ENCODE assay signal across 8 cellular contexts in genomic region chr15:70486451-70487379, GRCh38.
A peak's percentile ranks its signal among the peaks of the same experiment; 100 is the strongest.
DNase-seq lines count a peak whose midpoint lies in the region; ATAC-seq and TF ChIP-seq lines count a peak whose summit lies in the region.

No MANE protein-coding gene starts in this region.

- POLR2A ChIA-PET in IMR-90 (lab: Charles Lee; ENCODE audit: unreplicated experiment), result no interaction called here

- H3K27me3 ChIP-seq in IMR-90 (ENCODE audit: control insufficient read depth, insufficient read depth, low read length), result peaks cover 22% of the 10 kb centered on the region
- no peaks in the 10 kb centered on the region for H3K27me3 ChIP-seq in right cardiac atrium (ENCODE audit: control insufficient read depth, insufficient read depth)

- H3K36me3 ChIP-seq in IMR-90 (ENCODE audit: control insufficient read depth, insufficient read depth, low read length), result no peaks in the 10 kb centered on the region

- peak overlapping the region; percentile 2 to 27; a peak in 2 of 4 replicates for H4K8ac ChIP-seq in IMR-90 (ENCODE audit: low read depth in 2 of 2, low read length in 2 of 2)

- no peak for TF ChIP-seq CTCF in IMR-90 (conservative IDR thresholded peaks at IDR 0.05; ENCODE audit: low read depth, low read length)

- no peak overlapping the region for H3K56ac ChIP-seq in IMR-90 (ENCODE audit: extremely low read depth, insufficient read depth, low read length)

- H3K4me3 ChIP-seq in IMR-90 (ENCODE audit: insufficient read depth, low read depth, low read length) (no peak overlapping the region), right cardiac atrium (ENCODE audit: low read length) (no peak overlapping the region)

- intact Hi-C loops in IMR-90 (cut with micrococcal nuclease) (loop anchor here (2.0 kb wide), 1 partner anchor 390 kb away; the partner anchor contains the start of gene TLE3), right cardiac atrium (cut with DNase I) (loop anchor here (5.0 to 10.0 kb wide), 5 partner anchors 752 to 1014 kb away; no protein-coding TSS in a partner anchor)

- H4K5ac ChIP-seq in IMR-90 (ENCODE audit: low read depth, low read length), result no peak overlapping the region

- H2AFZ ChIP-seq in IMR-90 (replicated peaks; ENCODE audit: low read length, poor library complexity), result no peak overlapping the region

- peaks cover 10% of the 10 kb centered on the region for H3K27me3 Mint-ChIP-seq in stimulated activated memory B cell treated with anti-CD40 and anti-IgM and Interleukin-4, amounts not matched to agents 10 μg/mL and 1 μg/mL and 100 μg/mL, for 72 hours

- H3K79me1 ChIP-seq in IMR-90 (ENCODE audit: low read depth in 1 of 2, low read length in 2 of 2), result no peaks in the 10 kb centered on the region

- peak overlapping the region; percentile 6; the same call in 1 of the 2 replicates for H3K23ac ChIP-seq in IMR-90 (ENCODE audit: low read depth, low read length)

- no peak overlapping the region; the same call in 1 of the 2 replicates for H3K4me2 ChIP-seq in IMR-90 (ENCODE audit: low read depth, low read length)

- no peaks in the 10 kb centered on the region for H3K9me3 Mint-ChIP-seq in stimulated activated memory B cell treated with anti-CD40 and anti-IgM and Interleukin-4, amounts not matched to agents 10 μg/mL and 1 μg/mL and 100 μg/mL, for 72 hours

- peak; percentile 55 for ATAC-seq in GM21528 (IDR thresholded peaks at IDR 0.05; ENCODE audit: low FRiP score, unreplicated experiment)
- peak; percentile 62 for ATAC-seq in IMR-90 (ENCODE audit: low read depth)
- peak; percentile 29 to 54 for ATAC-seq in right cardiac atrium
- peak; percentile 93 for ATAC-seq in stimulated activated memory B cell treated with anti-CD40 and anti-IgM and Interleukin-4, amounts not matched to agents 10 μg/mL and 1 μg/mL and 100 μg/mL, for 72 hours

- peak; percentile 97 for DNase-seq in Daoy (ENCODE audit: low read depth)
- DNase-seq in IMR-90, result peak; percentile 89
- peak; percentile 56 for DNase-seq in activated CD8-positive, alpha-beta memory T cell treated with anti-CD3 and anti-CD28 coated beads, Interleukin-2, amount 50 U/mL, for 1 hour (ENCODE audit: extremely low read depth)
- peak in 1 of 3 donors; percentile 40 for DNase-seq in right cardiac atrium
- no peak for DNase-seq in NCI-H446 treated with DMSO at 0.1 percent for 48 hours (lab: John Stamatoyannopoulos, UW)
- DNase-seq in NCI-H345 treated with DMSO at 0.1 percent for 48 hours (lab: John Stamatoyannopoulos, UW; ENCODE audit: unreplicated experiment), result no peak

- H2AK5ac ChIP-seq in IMR-90 (ENCODE audit: low read depth, low read length), result peak overlapping the region; percentile 76; the same call in 1 of the 2 replicates

- peak overlapping the region; percentile 60; the same call in 1 of the 2 replicates for H4K91ac ChIP-seq in IMR-90 (ENCODE audit: insufficient read depth, low read depth, low read length)

- H3K4me1 Mint-ChIP-seq in stimulated activated memory B cell treated with anti-CD40 and anti-IgM and Interleukin-4, amounts not matched to agents 10 μg/mL and 1 μg/mL and 100 μg/mL, for 72 hours, result peaks cover 43% of the 10 kb centered on the region

- no peaks in the 10 kb centered on the region for H3K36me3 Mint-ChIP-seq in stimulated activated memory B cell treated with anti-CD40 and anti-IgM and Interleukin-4, amounts not matched to agents 10 μg/mL and 1 μg/mL and 100 μg/mL, for 72 hours

- peak overlapping the region; percentile 6 for H2BK20ac ChIP-seq in IMR-90 (ENCODE audit: low read depth, low read length)

- CTCF ChIA-PET in IMR-90 (lab: Yijun Ruan, JAX), result interaction anchor here (0.5 kb wide), 1 partner anchor 930 kb away, joined by 3 read pairs; no protein-coding TSS in a partner anchor

- H3K14ac ChIP-seq in IMR-90 (replicated peaks; ENCODE audit: low read depth, low read length), result peak overlapping the region; percentile 46; the same call in 1 of the 2 replicates

- no peak overlapping the region for H3K4me3 Mint-ChIP-seq in stimulated activated memory B cell treated with anti-CD40 and anti-IgM and Interleukin-4, amounts not matched to agents 10 μg/mL and 1 μg/mL and 100 μg/mL, for 72 hours

- no peak for TF ChIP-seq POLR2A in IMR-90 (IDR thresholded peaks at IDR 0.05; ENCODE audit: low read depth, low read length)

- H3K27ac ChIP-seq in IMR-90 (ENCODE audit: insufficient read depth, low read length), result no peak overlapping the region
- H3K27ac ChIP-seq in right cardiac atrium (ENCODE audit: low read length), result no peak overlapping the region

- in situ Hi-C loops in IMR-90 (cut with MboI; ENCODE audit: low sequenced_read_pairs), result loop anchor here (10.0 to 25.0 kb wide), 4 partner anchors 399 to 1012 kb away; partner anchors contain the start of gene TLE3

- 0 out of 2 replicates have a peak, but pooled peaks cover 10% of the 10 kb centered on the region for H3K9me1 ChIP-seq in IMR-90 (ENCODE audit: insufficient read depth, low read length)

- H2BK5ac ChIP-seq in IMR-90 (ENCODE audit: low read depth, low read length, poor library complexity, severe bottlenecking), result no peak overlapping the region

- H4K20me1 ChIP-seq in IMR-90 (ENCODE audit: insufficient read depth, low read length), result peaks cover 8% of the 10 kb centered on the region

- TF ChIP-seq RAD21 in IMR-90 (IDR thresholded peaks at IDR 0.05; ENCODE audit: low read length), result no peak; the same call in 1 of the 2 replicates

- no peak overlapping the region for H3K9ac ChIP-seq in IMR-90 (ENCODE audit: low read depth, low read length)

- H3K18ac ChIP-seq in IMR-90 (ENCODE audit: low read depth, low read length), result peak overlapping the region; percentile 9

- dilution Hi-C loops in IMR-90 (cut with HindIII; ENCODE audit: low sequenced_read_pairs, unreplicated experiment), result no loop called here

- no peak overlapping the region; the same call in 1 of the 3 replicates for H2BK15ac ChIP-seq in IMR-90 (ENCODE audit: low read depth, low read length)

- peak overlapping the region; percentile 56 for H3K4ac ChIP-seq in IMR-90 (ENCODE audit: low read depth, low read length)

- 100% methylated on average over 2 of the region's 16 CpGs; no CpG with 5 or more reads in 1 of the 2 experiments for WGBS in IMR-90 (ENCODE audit: extremely low coverage in 2 of 2, insufficient read length in 1 of 2), 2 experiments
- 79% methylated on average over 16 of the region's 16 CpGs for WGBS in right cardiac atrium

- H3K9me3 ChIP-seq in IMR-90 (ENCODE audit: control insufficient read depth, insufficient read depth, low read length) (no peaks in the 10 kb centered on the region), right cardiac atrium (ENCODE audit: control insufficient read depth, low read length) (no peaks in the 10 kb centered on the region)

- H3K4me1 ChIP-seq in IMR-90 (ENCODE audit: control insufficient read depth, insufficient read depth, low read length) (peaks cover 18% of the 10 kb centered on the region), right cardiac atrium (ENCODE audit: control insufficient read depth, insufficient read depth, low read length) (no peaks in the 10 kb centered on the region)

- BruUV-seq in IMR-90 (replicated peaks; lab: Mats Ljungman, UMichigan), result no TSS peak

- no peak overlapping the region for H2AK9ac ChIP-seq in IMR-90 (replicated peaks; ENCODE audit: low read depth, low read length, poor library complexity)

- H3K27ac Mint-ChIP-seq in stimulated activated memory B cell treated with anti-CD40 and anti-IgM and Interleukin-4, amounts not matched to agents 10 μg/mL and 1 μg/mL and 100 μg/mL, for 72 hours, result peak overlapping the region; percentile 75

- peak overlapping the region; percentile 74 for H2BK120ac ChIP-seq in IMR-90 (ENCODE audit: low read depth, low read length)

TF ChIP-seq in IMR-90, 13 proteins besides CTCF, POLR2A, EP300 and RAD21:
- TF ChIP-seq MAZ (IDR thresholded peaks at IDR 0.05; ENCODE audit: borderline replicate concordance, low read depth, low read length) (peak; percentile 61; the same call in 1 of the 2 replicates), BHLHE40 (IDR thresholded peaks at IDR 0.05; ENCODE audit: low read depth, low read length) (peak; percentile 17; the same call in 1 of the 2 replicates), CHD1 (IDR thresholded peaks at IDR 0.05; ENCODE audit: low read depth, low read length) (no peak), MAFK (IDR thresholded peaks at IDR 0.05; ENCODE audit: low read depth, low read length) (no peak), USF2 (IDR thresholded peaks at IDR 0.05; ENCODE audit: low read depth, low read length) (no peak), MXI1 (IDR thresholded peaks at IDR 0.05; ENCODE audit: borderline replicate concordance, low read depth, low read length) (no peak), FOS (IDR thresholded peaks at IDR 0.05; ENCODE audit: low read depth, low read length) (peak; percentile 74), NFE2L2 (IDR thresholded peaks at IDR 0.05; ENCODE audit: low read depth, low read length) (no peak), RFX5 (IDR thresholded peaks at IDR 0.05; ENCODE audit: low read depth, low read length) (no peak), RCOR1 (IDR thresholded peaks at IDR 0.05; ENCODE audit: insufficient replicate concordance, low read length) (no peak), CEBPB (IDR thresholded peaks at IDR 0.05; ENCODE audit: low read depth, low read length) (peak; percentile 98), SMC3 (IDR thresholded peaks at IDR 0.05; ENCODE audit: low read depth, low read length) (peak; percentile 14; the same call in 1 of the 2 replicates)
- TF ChIP-seq, protein P1, sequence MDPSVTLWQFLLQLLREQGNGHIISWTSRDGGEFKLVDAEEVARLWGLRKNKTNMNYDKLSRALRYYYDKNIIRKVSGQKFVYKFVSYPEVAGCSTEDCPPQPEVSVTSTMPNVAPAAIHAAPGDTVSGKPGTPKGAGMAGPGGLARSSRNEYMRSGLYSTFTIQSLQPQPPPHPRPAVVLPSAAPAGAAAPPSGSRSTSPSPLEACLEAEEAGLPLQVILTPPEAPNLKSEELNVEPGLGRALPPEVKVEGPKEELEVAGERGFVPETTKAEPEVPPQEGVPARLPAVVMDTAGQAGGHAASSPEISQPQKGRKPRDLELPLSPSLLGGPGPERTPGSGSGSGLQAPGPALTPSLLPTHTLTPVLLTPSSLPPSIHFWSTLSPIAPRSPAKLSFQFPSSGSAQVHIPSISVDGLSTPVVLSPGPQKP (IDR thresholded peaks at IDR 0.05; ENCODE audit: borderline replicate concordance, low read depth, low read length), result no peak

Comparison
In these comparisons a context has a peak if more than half of its experiments do, and no peak if none do; other contexts are left out.
1. DNase-seq: peak in Daoy (single experiment), IMR-90 (single experiment) and activated CD8-positive, alpha-beta memory T cell treated with anti-CD3 and anti-CD28 coated beads, Interleukin-2, amount 50 U/mL, for 1 hour (single experiment); none in NCI-H446 treated with DMSO at 0.1 percent for 48 hours (single experiment) and NCI-H345 treated with DMSO at 0.1 percent for 48 hours (single experiment).
2. ATAC-seq: peak in every context shown above with its lines; median percentile 93 in stimulated activated memory B cell treated with anti-CD40 and anti-IgM and Interleukin-4, amounts not matched to agents 10 μg/mL and 1 μg/mL and 100 μg/mL, for 72 hours; 62 in IMR-90; 55 in GM21528; 42 in right cardiac atrium.